In genomic region chr17:64499805-64500486, GRCh38 we compare ENCODE assay signal across 11 cellular contexts. TPM values are rescaled to one million over a fixed set of nuclear protein-coding genes. Genes with fewer than 3 reads are reported as not detected.
DNase-seq lines count a peak whose midpoint lies in the region; FAIRE-seq and TF ChIP-seq lines count a peak whose summit lies in the region.
"Had no signal": no experiment of that assay in that cellular context is flagged by ENCODE, and none has a peak within 500 bp of the region (broad histone marks: within the 10 kb centered on the region; RNA-seq: fewer than 3 reads in every experiment).

No MANE protein-coding gene starts in this region.

- DNase-seq in GM12891 (ENCODE audit: insufficient read length, low spot score): no peak
- DNase-seq in activated CD4-positive, alpha-beta memory T cell treated with anti-CD3 and anti-CD28 coated beads for 36 hours: no peak
- no peak for DNase-seq in keratinocyte (ENCODE audit: low read depth, low spot score)
- DNase-seq in NCI-H82 treated with DMSO at 0.1 percent for 48 hours (lab: John Stamatoyannopoulos, UW; ENCODE audit: unreplicated experiment): no peak
- DNase-seq in stimulated activated CD4-positive, alpha-beta T cell treated with anti-CD3 and anti-CD28 coated beads, Interleukin-2, amount 100 ng/mL, for 24 hours: no peak
- no peak for DNase-seq in HPDE6-E6E7 (ENCODE audit: extremely low spot score)
- no peak for DNase-seq in T-helper 1 cell
- DNase-seq: amygdala; stimulated activated CD4-positive, alpha-beta T cell treated with anti-CD3 and anti-CD28 coated beads, Interleukin-12 subunit alpha, Interleukin-12 subunit beta, amount 100 ng/mL, for 4 hours had no signal

- peaks cover 67% of the 10 kb centered on the region for H3K36me3 Mint-ChIP-seq in activated CD4-positive, alpha-beta memory T cell treated with anti-CD3 and anti-CD28 coated beads for 36 hours

- FAIRE-seq in GM12891 (lab: Jason Lieb, UNC) (no peak), keratinocyte (lab: Jason Lieb, UNC) (no peak)

- intact Hi-C loops in activated CD4-positive, alpha-beta memory T cell treated with anti-CD3 and anti-CD28 coated beads for 36 hours (cut with micrococcal nuclease): loop anchor here (5.0 to 10.0 kb wide), 5 partner anchors 195 to 725 kb away; partner anchors contain the start of genes CCDC47 and DDX42

- H3K9ac ChIP-seq in keratinocyte (ENCODE audit: control insufficient read depth, extremely low read depth, insufficient read depth, low read length): no peak overlapping the region

- POLR2A ChIA-PET in activated CD4-positive, alpha-beta memory T cell treated with anti-CD3 and anti-CD28 coated beads for 36 hours (lab: Charles Lee): no interaction called here

- peak overlapping the region; percentile 67 for H3K27ac Mint-ChIP-seq in activated CD4-positive, alpha-beta memory T cell treated with anti-CD3 and anti-CD28 coated beads for 36 hours

- TF ChIP-seq POLR2A in GM12891 (IDR thresholded peaks at IDR 0.05; ENCODE audit: low read depth, low read length): peak; percentile 82

- no peak overlapping the region for H3K4me2 ChIP-seq in keratinocyte (ENCODE audit: control insufficient read depth, extremely low read depth, insufficient read depth, low read depth, low read length)

- H4K20me1 ChIP-seq in keratinocyte (ENCODE audit: control insufficient read depth, extremely low read depth, insufficient read depth, low read length): peaks cover 37% of the 10 kb centered on the region

- no peaks in the 10 kb centered on the region for H3K9me3 Mint-ChIP-seq in activated CD4-positive, alpha-beta memory T cell treated with anti-CD3 and anti-CD28 coated beads for 36 hours

- H3K9me1 ChIP-seq in keratinocyte (ENCODE audit: control insufficient read depth, extremely low read depth, insufficient read depth, low read length): no peaks in the 10 kb centered on the region

- no peaks in the 10 kb centered on the region for H3K9me3 ChIP-seq in keratinocyte (ENCODE audit: control insufficient read depth, low read depth, low read length)

- peaks cover 84% of the 10 kb centered on the region for H3K4me1 Mint-ChIP-seq in activated CD4-positive, alpha-beta memory T cell treated with anti-CD3 and anti-CD28 coated beads for 36 hours (ENCODE audit: low read depth)

- no peak overlapping the region for H3K4me3 Mint-ChIP-seq in activated CD4-positive, alpha-beta memory T cell treated with anti-CD3 and anti-CD28 coated beads for 36 hours

- no peak for TF ChIP-seq CTCF in 22Rv1 (IDR thresholded peaks at IDR 0.05)
- no peak for TF ChIP-seq CTCF in keratinocyte (optimal IDR thresholded peaks at IDR 0.05 in 1 of 3, IDR thresholded peaks at IDR 0.05 in 1 of 3, conservative IDR thresholded peaks at IDR 0.05 in 1 of 3; ENCODE audit: extremely low read depth in 1 of 3, insufficient read depth in 2 of 3, low read length in 3 of 3)

- no peak overlapping the region for H3K4me3 ChIP-seq in keratinocyte (ENCODE audit: control insufficient read depth in 2 of 3, extremely low read depth in 1 of 3, insufficient read depth in 2 of 3, low read depth in 1 of 3, low read length in 3 of 3)
- H3K4me3 ChIP-seq: lung had no signal

- H3K27ac ChIP-seq in 22Rv1 (peak overlapping the region; percentile 92), keratinocyte (ENCODE audit: control insufficient read depth, insufficient read depth, low read length) (peak overlapping the region; percentile 3)

- peaks cover 69% of the 10 kb centered on the region for H3K79me2 ChIP-seq in keratinocyte (ENCODE audit: control insufficient read depth, insufficient read depth, low read length)

- dilution Hi-C loops in keratinocyte (cut with MboI; ENCODE audit: extremely low pct_ligation_motif_present, low sequenced_read_pairs): no loop called here

- no peaks in the 10 kb centered on the region for H3K27me3 ChIP-seq in keratinocyte (ENCODE audit: control insufficient read depth, extremely low read depth, insufficient read depth, low read length)

- H2AFZ ChIP-seq in keratinocyte (ENCODE audit: control insufficient read depth, low read length): no peak overlapping the region

- H3K27me3 Mint-ChIP-seq in activated CD4-positive, alpha-beta memory T cell treated with anti-CD3 and anti-CD28 coated beads for 36 hours: no peaks in the 10 kb centered on the region

- H3K4me1 ChIP-seq in keratinocyte (ENCODE audit: control insufficient read depth, extremely low read depth, insufficient read depth, low read length): peaks cover 87% of the 10 kb centered on the region

- H3K36me3 ChIP-seq in keratinocyte (ENCODE audit: control insufficient read depth in 2 of 2, extremely low read depth in 1 of 2, insufficient read depth in 2 of 2, low read length in 2 of 2): peaks cover 17 to 52% of the 10 kb centered on the region in 2 experiments

- CTCF ChIA-PET in activated CD4-positive, alpha-beta memory T cell treated with anti-CD3 and anti-CD28 coated beads for 36 hours (lab: Charles Lee): interaction anchor here (0.6 to 2.3 kb wide), 3 partner anchors 9 to 99 kb away, joined by 3 to 11 read pairs (median 5); no protein-coding TSS in a partner anchor

TF ChIP-seq in GM12891, 5 proteins besides CTCF, POLR2A, EP300 and RAD21:
- TF ChIP-seq POU2F2 (IDR thresholded peaks at IDR 0.05; ENCODE audit: low read depth, low read length) (no peak), POLR2AphosphoS5 (IDR thresholded peaks at IDR 0.05; ENCODE audit: low read depth, low read length) (peak; percentile 73; the same call in 1 of the 2 replicates)

RNA-seq across cellular contexts. Expression of gene POLG2, which starts 3.1 kb away (rescaled TPM):
- 10.8 TPM for polyA plus RNA-seq in GM12891 (2012; ENCODE audit: low read depth, missing spikeins)
- total RNA-seq in activated CD4-positive, alpha-beta memory T cell treated with anti-CD3 and anti-CD28 coated beads for 36 hours: 10 to 100 TPM; 25.8 to 28.1 TPM
- polyA plus RNA-seq in keratinocyte: 7.9 to 14.0 TPM (median 8.5 TPM) in 3 replicates
- 26.3 TPM for polyA plus RNA-seq in keratinocyte (2011; ENCODE audit: low read depth)
- polyA plus RNA-seq in keratinocyte (2011; cell fraction: cytosol; rRNA removed): 4.4 and 5.1 TPM in 2 replicates
- 22.7 and 28.5 TPM in 2 replicates for polyA plus RNA-seq in keratinocyte (2011; cell fraction: nucleus; rRNA removed)
- 6.5 and 9.3 TPM in 2 replicates for polyA plus RNA-seq in keratinocyte (2012; ENCODE audit: low replicate concordance)
- polyA minus RNA-seq in keratinocyte: 1.6 to 9.8 TPM (median 5.2 TPM) in 3 replicates
- 2.9 TPM for polyA minus RNA-seq in keratinocyte (2011; cell fraction: cytosol; rRNA and poly(A)+ RNA removed)
- polyA minus RNA-seq in keratinocyte (2011; cell fraction: nucleus; rRNA and poly(A)+ RNA removed): 9.2 and 23.0 TPM in 2 replicates

RNA-seq across cellular contexts. Expression of gene DDX5, which starts 6.1 kb away (rescaled TPM):
- 455 TPM for polyA plus RNA-seq in GM12891 (2012; ENCODE audit: low read depth, missing spikeins)
- total RNA-seq in activated CD4-positive, alpha-beta memory T cell treated with anti-CD3 and anti-CD28 coated beads for 36 hours: 100 to 1,000 TPM; 583 to 626 TPM
- polyA plus RNA-seq in keratinocyte: 470 to 793 TPM (median 689 TPM) in 3 replicates
- 1,623 TPM for polyA plus RNA-seq in keratinocyte (2011; ENCODE audit: low read depth)
- polyA plus RNA-seq in keratinocyte (2011; cell fraction: cytosol; rRNA removed): 418 and 502 TPM in 2 replicates
- 1,369 and 1,634 TPM in 2 replicates for polyA plus RNA-seq in keratinocyte (2011; cell fraction: nucleus; rRNA removed)
- polyA plus RNA-seq in keratinocyte (2012; ENCODE audit: low replicate concordance): 427 and 480 TPM in 2 replicates
- 333 to 502 TPM (median 382 TPM) in 3 replicates for polyA minus RNA-seq in keratinocyte
- polyA minus RNA-seq in keratinocyte (2011; cell fraction: cytosol; rRNA and poly(A)+ RNA removed): 847 TPM
- polyA minus RNA-seq in keratinocyte (2011; cell fraction: nucleus; rRNA and poly(A)+ RNA removed): 879 and 914 TPM in 2 replicates

RNA-seq across cellular contexts. Expression of gene CEP95, which starts 6.8 kb away (rescaled TPM):
- polyA plus RNA-seq in GM12891 (2012; ENCODE audit: low read depth, missing spikeins): 24.2 TPM
- total RNA-seq in activated CD4-positive, alpha-beta memory T cell treated with anti-CD3 and anti-CD28 coated beads for 36 hours: 10 to 100 TPM; 29.9 to 37.8 TPM
- 13.1 to 31.6 TPM (median 25.2 TPM) in 3 replicates for polyA plus RNA-seq in keratinocyte
- 165 TPM for polyA plus RNA-seq in keratinocyte (2011; ENCODE audit: low read depth)
- polyA plus RNA-seq in keratinocyte (2011; cell fraction: cytosol; rRNA removed): 9.5 and 15.4 TPM in 2 replicates
- polyA plus RNA-seq in keratinocyte (2011; cell fraction: nucleus; rRNA removed): 52.8 and 60.9 TPM in 2 replicates
- polyA plus RNA-seq in keratinocyte (2012; ENCODE audit: low replicate concordance): 13.1 and 31.9 TPM in 2 replicates
- polyA minus RNA-seq in keratinocyte: 5.1 to 21.5 TPM (median 7.4 TPM) in 3 replicates
- 14.8 TPM for polyA minus RNA-seq in keratinocyte (2011; cell fraction: cytosol; rRNA and poly(A)+ RNA removed)
- 17.4 and 29.4 TPM in 2 replicates for polyA minus RNA-seq in keratinocyte (2011; cell fraction: nucleus; rRNA and poly(A)+ RNA removed)

RNA-seq across cellular contexts. Expression of gene MILR1, which starts 51.0 kb away (rescaled TPM):
- 2.0 TPM for polyA plus RNA-seq in GM12891 (2012; ENCODE audit: low read depth, missing spikeins)
- total RNA-seq in activated CD4-positive, alpha-beta memory T cell treated with anti-CD3 and anti-CD28 coated beads for 36 hours: not detected
- polyA plus RNA-seq in keratinocyte: not detected in 3 replicates
- not detected for polyA plus RNA-seq in keratinocyte (2011; ENCODE audit: low read depth)
- polyA plus RNA-seq in keratinocyte (2011; cell fraction: cytosol; rRNA removed): not detected in 2 replicates
- polyA plus RNA-seq in keratinocyte (2011; cell fraction: nucleus; rRNA removed): not detected in 2 replicates
- not detected in 2 replicates for polyA plus RNA-seq in keratinocyte (2012; ENCODE audit: low replicate concordance)
- not detected in 3 replicates for polyA minus RNA-seq in keratinocyte
- not detected for polyA minus RNA-seq in keratinocyte (2011; cell fraction: cytosol; rRNA and poly(A)+ RNA removed)
- polyA minus RNA-seq in keratinocyte (2011; cell fraction: nucleus; rRNA and poly(A)+ RNA removed): not detected in 2 replicates
